ENCODE assay signal across 40 cellular contexts in genomic region chr15:53498996-53499395, GRCh38.
"Had no signal": no experiment of that assay in that cellular context is flagged by ENCODE, and none has a peak within 500 bp of the region (broad histone marks: within the 10 kb centered on the region; RNA-seq: fewer than 3 reads in every experiment).

No MANE protein-coding gene starts in this region.

- DNase-seq: activated effector memory CD4-positive, alpha-beta T cell treated with anti-CD3 and anti-CD28 coated beads, Interleukin-2, amount 50 U/mL, for 16 hours; activated effector memory CD4-positive, alpha-beta T cell treated with Interleukin-2 at 50 U/mL for 16 hours; activated gamma-delta T cell; activated gamma-delta T cell treated with Interleukin-2 at 50 U/mL for 16 hours; activated naive CD4-positive, alpha-beta T cell; activated naive CD4-positive, alpha-beta T cell treated with anti-CD3 and anti-CD28 coated beads for 36 hours; activated naive CD4-positive, alpha-beta T cell treated with anti-CD3 and anti-CD28 coated beads, Interleukin-2, amount 10 ng/mL, durations not matched to agents 7 days and 5 days; activated naive CD4-positive, alpha-beta T cell treated with anti-CD3 and anti-CD28 coated beads, Interleukin-2, amount 50 U/mL, for 16 hours; activated naive CD4-positive, alpha-beta T cell treated with Interleukin-2 at 50 U/mL for 16 hours; activated naive CD8-positive, alpha-beta T cell treated with anti-CD3 and anti-CD28 coated beads for 36 hours; activated naive CD8-positive, alpha-beta T cell treated with anti-CD3 and anti-CD28 coated beads, Interleukin-2, amount 10 ng/mL, durations not matched to agents 7 days and 5 days; activated naive CD8-positive, alpha-beta T cell treated with anti-CD3 and anti-CD28 coated beads, Interleukin-2, amount 50 U/mL, for 24 hours; activated T-cell treated with anti-CD3 and anti-CD28 coated beads, Interleukin-2, amount 50 U/mL, for 1 hour; activated T-cell treated with anti-CD3 and anti-CD28 coated beads, Interleukin-2, amount 50 U/mL, for 24 hours; activated T-cell treated with anti-CD3 and anti-CD28 coated beads, Interleukin-2, amount 50 U/mL, for 4 hours; activated T-cell treated with anti-CD3 and anti-CD28 coated beads, Interleukin-2, amount 50 U/mL, for 48 hours; activated T-cell treated with anti-CD3 and anti-CD28 coated beads, Interleukin-2, amount 50 U/mL, for 72 hours; adrenal gland; amniotic stem cell; amygdala; anterior cingulate cortex; aorta; body of pancreas; brain microvascular endothelial cell; caudate nucleus; central memory CD4-positive, alpha-beta T cell; cerebellar nuclear complex had no signal

- H3K36me3 Mint-ChIP-seq: activated naive CD4-positive, alpha-beta T cell treated with anti-CD3 and anti-CD28 coated beads, Interleukin-2, amount 10 ng/mL, durations not matched to agents 7 days and 5 days; activated naive CD4-positive, alpha-beta T cell treated with anti-CD3 and anti-CD28 coated beads, Interleukin-2, amount 50 U/mL, for 24 hours; activated naive CD4-positive, alpha-beta T cell treated with anti-CD3 and anti-CD28 coated beads, Interleukin-2, amount 50 U/mL, for 72 hours; activated naive CD8-positive, alpha-beta T cell; activated naive CD8-positive, alpha-beta T cell treated with anti-CD3 and anti-CD28 coated beads for 36 hours; activated naive CD8-positive, alpha-beta T cell treated with anti-CD3 and anti-CD28 coated beads, Interleukin-2, amount 10 ng/mL, durations not matched to agents 7 days and 5 days; brain had no signal

- H3K27me3 ChIP-seq: adrenal gland, ascending aorta, body of pancreas, brain microvascular endothelial cell, breast epithelium, cardiac muscle cell had no signal

- H3K4me1 ChIP-seq: adrenal gland, ascending aorta, body of pancreas, breast epithelium had no signal

- H3K27ac Mint-ChIP-seq: activated naive CD4-positive, alpha-beta T cell treated with anti-CD3 and anti-CD28 coated beads for 36 hours; activated naive CD4-positive, alpha-beta T cell treated with anti-CD3 and anti-CD28 coated beads, Interleukin-2, amount 10 ng/mL, durations not matched to agents 7 days and 5 days; activated naive CD4-positive, alpha-beta T cell treated with anti-CD3 and anti-CD28 coated beads, Interleukin-2, amount 50 U/mL, for 24 hours; activated naive CD4-positive, alpha-beta T cell treated with anti-CD3 and anti-CD28 coated beads, Interleukin-2, amount 50 U/mL, for 72 hours; activated naive CD8-positive, alpha-beta T cell; activated naive CD8-positive, alpha-beta T cell treated with anti-CD3 and anti-CD28 coated beads for 36 hours; activated naive CD8-positive, alpha-beta T cell treated with anti-CD3 and anti-CD28 coated beads, Interleukin-2, amount 10 ng/mL, durations not matched to agents 7 days and 5 days; activated naive CD8-positive, alpha-beta T cell treated with anti-CD3 and anti-CD28 coated beads, Interleukin-2, amount 50 U/mL, for 24 hours; activated T-cell treated with anti-CD3 and anti-CD28 coated beads, Interleukin-2, amount 50 U/mL, for 24 hours; activated T-cell treated with anti-CD3 and anti-CD28 coated beads, Interleukin-2, amount 50 U/mL, for 72 hours; activated T-helper 1 cell treated with anti-CD3 and anti-CD28 coated beads, Interleukin-12 subunit alpha, Interleukin-12 subunit beta, Interleukin-2, Interleukin-4 antibody, amounts not matched to agents 30 ng/mL and 10 ng/mL and 1 ng/mL, durations not matched to agents 14 hours and 24 hours and 36 hours; activated T-helper 17 cell treated with anti-CD3 and anti-CD28 coated beads, Interleukin-2, amount 50 U/mL, for 72 hours; activated T-helper 2 cell treated with anti-CD3 and anti-CD28 coated beads, Interferon-gamma antibody, Interleukin-2, Interleukin-4, amounts not matched to agents 10 μg/mL and 5 μg/mL and 100 μg/mL, durations not matched to agents 14 hours and 24 hours and 36 hours; brain had no signal

- H3K4me3 ChIP-seq: adrenal gland, ascending aorta, body of pancreas, breast epithelium, cardiac muscle cell had no signal

- H3K27ac ChIP-seq: adrenal gland, ascending aorta, body of pancreas, brain microvascular endothelial cell, breast epithelium, cardiac muscle cell had no signal

- H3K36me3 ChIP-seq: adrenal gland, ascending aorta, brain microvascular endothelial cell, breast epithelium, cardiac muscle cell had no signal

- ATAC-seq: activated naive CD4-positive, alpha-beta T cell treated with anti-CD3 and anti-CD28 coated beads, Interleukin-2, amount 50 U/mL, for 72 hours; activated naive CD8-positive, alpha-beta T cell treated with anti-CD3 and anti-CD28 coated beads, Interleukin-2, amount 50 U/mL, for 24 hours; activated T-cell treated with anti-CD3 and anti-CD28 coated beads, Interleukin-2, amount 50 U/mL, for 4 hours; activated T-cell treated with anti-CD3 and anti-CD28 coated beads, Interleukin-2, amount 50 U/mL, for 72 hours; activated T-helper 17 cell treated with anti-CD3 and anti-CD28 coated beads, Interleukin-2, amount 50 U/mL, for 72 hours; body of pancreas had no signal

- H3K9me3 Mint-ChIP-seq: activated naive CD4-positive, alpha-beta T cell treated with anti-CD3 and anti-CD28 coated beads, Interleukin-2, amount 10 ng/mL, durations not matched to agents 7 days and 5 days; activated naive CD8-positive, alpha-beta T cell treated with anti-CD3 and anti-CD28 coated beads, Interleukin-2, amount 50 U/mL, for 24 hours; activated T-cell treated with anti-CD3 and anti-CD28 coated beads, Interleukin-2, amount 50 U/mL, for 24 hours; activated T-helper 17 cell treated with anti-CD3 and anti-CD28 coated beads, Interleukin-2, amount 50 U/mL, for 72 hours had no signal

- FAIRE-seq: astrocyte, bronchial epithelial cell had no signal

- H3K4me1 Mint-ChIP-seq: activated naive CD4-positive, alpha-beta T cell treated with anti-CD3 and anti-CD28 coated beads, Interleukin-2, amount 10 ng/mL, durations not matched to agents 7 days and 5 days; activated naive CD4-positive, alpha-beta T cell treated with anti-CD3 and anti-CD28 coated beads, Interleukin-2, amount 50 U/mL, for 24 hours; activated naive CD8-positive, alpha-beta T cell treated with anti-CD3 and anti-CD28 coated beads for 36 hours; activated naive CD8-positive, alpha-beta T cell treated with anti-CD3 and anti-CD28 coated beads, Interleukin-2, amount 10 ng/mL, durations not matched to agents 7 days and 5 days; activated naive CD8-positive, alpha-beta T cell treated with anti-CD3 and anti-CD28 coated beads, Interleukin-2, amount 50 U/mL, for 24 hours; activated T-helper 17 cell treated with anti-CD3 and anti-CD28 coated beads, Interleukin-2, amount 50 U/mL, for 72 hours; brain; central memory CD8-positive, alpha-beta T cell had no signal

- H3K9me3 ChIP-seq: adrenal gland, ascending aorta, body of pancreas, breast epithelium had no signal

- H3K4me3 Mint-ChIP-seq: activated naive CD4-positive, alpha-beta T cell treated with anti-CD3 and anti-CD28 coated beads for 36 hours; activated naive CD4-positive, alpha-beta T cell treated with anti-CD3 and anti-CD28 coated beads, Interleukin-2, amount 10 ng/mL, durations not matched to agents 7 days and 5 days; activated naive CD4-positive, alpha-beta T cell treated with anti-CD3 and anti-CD28 coated beads, Interleukin-2, amount 50 U/mL, for 24 hours; activated naive CD8-positive, alpha-beta T cell; activated naive CD8-positive, alpha-beta T cell treated with anti-CD3 and anti-CD28 coated beads for 36 hours; activated naive CD8-positive, alpha-beta T cell treated with anti-CD3 and anti-CD28 coated beads, Interleukin-2, amount 10 ng/mL, durations not matched to agents 7 days and 5 days; activated naive CD8-positive, alpha-beta T cell treated with anti-CD3 and anti-CD28 coated beads, Interleukin-2, amount 50 U/mL, for 24 hours; activated T-cell treated with anti-CD3 and anti-CD28 coated beads, Interleukin-2, amount 50 U/mL, for 24 hours; activated T-cell treated with anti-CD3 and anti-CD28 coated beads, Interleukin-2, amount 50 U/mL, for 4 hours; activated T-cell treated with anti-CD3 and anti-CD28 coated beads, Interleukin-2, amount 50 U/mL, for 72 hours; activated T-helper 1 cell treated with anti-CD3 and anti-CD28 coated beads, Interleukin-12 subunit alpha, Interleukin-12 subunit beta, Interleukin-2, Interleukin-4 antibody, amounts not matched to agents 30 ng/mL and 10 ng/mL and 1 ng/mL, durations not matched to agents 14 hours and 24 hours and 36 hours; activated T-helper 17 cell treated with anti-CD3 and anti-CD28 coated beads, Interleukin-2, amount 50 U/mL, for 72 hours; brain; central memory CD8-positive, alpha-beta T cell had no signal

- H3K27me3 Mint-ChIP-seq: activated naive CD4-positive, alpha-beta T cell treated with anti-CD3 and anti-CD28 coated beads, Interleukin-2, amount 10 ng/mL, durations not matched to agents 7 days and 5 days; activated naive CD8-positive, alpha-beta T cell treated with anti-CD3 and anti-CD28 coated beads, Interleukin-2, amount 10 ng/mL, durations not matched to agents 7 days and 5 days; activated naive CD8-positive, alpha-beta T cell treated with anti-CD3 and anti-CD28 coated beads, Interleukin-2, amount 50 U/mL, for 24 hours; activated T-cell treated with anti-CD3 and anti-CD28 coated beads, Interleukin-2, amount 50 U/mL, for 24 hours; central memory CD8-positive, alpha-beta T cell had no signal
